Comparison of ENCODE assay signal across 34 cellular contexts in genomic region chr15:50641318-50641717, GRCh38.
"Had no signal": no experiment of that assay in that cellular context is flagged by ENCODE, and none has a peak within 500 bp of the region (broad histone marks: within the 10 kb centered on the region; RNA-seq: fewer than 3 reads in every experiment).

No MANE protein-coding gene starts in this region.

- DNase-seq: activated CD4-positive, alpha-beta T cell treated with anti-CD3 and anti-CD28 coated beads, Interleukin-2, amount 10 ng/mL, durations not matched to agents 7 days and 5 days; activated CD4-positive, CD25-positive, alpha-beta regulatory T cell treated with anti-CD3 and anti-CD28 coated beads, Interleukin-2, amount 50 U/mL, for 72 hours; activated gamma-delta T cell treated with Interleukin-2 at 50 U/mL for 16 hours; activated T-cell treated with anti-CD3 and anti-CD28 coated beads, Interleukin-2, amount 50 U/mL, for 4 hours; adrenal gland; brain microvascular endothelial cell; caudate nucleus; endodermal cell; esophagus squamous epithelium; foreskin melanocyte; kidney glomerular epithelial cell; lower lobe of right lung; mesendoderm; natural killer cell; occipital lobe; psoas muscle; sigmoid colon; small intestine; stimulated activated CD4-positive, alpha-beta T cell treated with anti-CD3 and anti-CD28 coated beads, Interleukin-4, amount 100 ng/mL, for 4 hours; stimulated activated CD8-positive, alpha-beta memory T cell treated with anti-CD3 and anti-CD28 coated beads, Interleukin-4, amount 100 ng/mL, for 48 hours; stomach; T-cell; thyroid gland; upper lobe of left lung; WERI-Rb-1 had no signal

- H3K4me3 Mint-ChIP-seq: activated CD4-positive, alpha-beta T cell treated with anti-CD3 and anti-CD28 coated beads, Interleukin-2, amount 10 ng/mL, durations not matched to agents 7 days and 5 days; activated T-cell treated with anti-CD3 and anti-CD28 coated beads, Interleukin-2, amount 50 U/mL, for 4 hours; activated T-helper 17 cell treated with anti-CD3 and anti-CD28 coated beads, Interleukin-2, amount 50 U/mL, for 72 hours; endodermal cell; natural killer cell; neural progenitor cell; stimulated activated memory B cell treated with anti-CD40 and anti-IgM and Interleukin-4, amounts not matched to agents 10 μg/mL and 1 μg/mL and 100 μg/mL, for 72 hours; T-cell; T-helper 2 cell treated with Interferon-gamma antibody and Interleukin-4, amounts not matched to agents 5 μg/mL and 100 μg/mL, for 36 hours had no signal

- H3K27ac ChIP-seq: adrenal gland, ascending aorta, brain microvascular endothelial cell, esophagus squamous epithelium, lower lobe of right lung, neural progenitor cell, parathyroid adenoma, psoas muscle, sigmoid colon, stomach, thyroid gland, upper lobe of left lung, vagina, WERI-Rb-1 had no signal

- H3K36me3 Mint-ChIP-seq: natural killer cell had no signal

- ATAC-seq: activated naive CD4-positive, alpha-beta T cell treated with anti-CD3 and anti-CD28 coated beads, Interleukin-2, amount 50 U/mL, for 72 hours; activated T-cell treated with anti-CD3 and anti-CD28 coated beads, Interleukin-2, amount 50 U/mL, for 4 hours; activated T-helper 17 cell treated with anti-CD3 and anti-CD28 coated beads, Interleukin-2, amount 50 U/mL, for 72 hours; left lobe of liver; lower lobe of right lung; natural killer cell; psoas muscle; stimulated activated memory B cell treated with anti-CD40 and anti-IgM and Interleukin-4, amounts not matched to agents 10 μg/mL and 1 μg/mL and 100 μg/mL, for 72 hours; T-cell had no signal

- H3K27me3 ChIP-seq: adrenal gland, ascending aorta, brain microvascular endothelial cell, esophagus squamous epithelium, neural progenitor cell, sigmoid colon, stomach, thyroid gland, upper lobe of left lung, vagina had no signal

- H3K4me1 Mint-ChIP-seq: activated CD4-positive, alpha-beta T cell treated with anti-CD3 and anti-CD28 coated beads, Interleukin-2, amount 10 ng/mL, durations not matched to agents 7 days and 5 days; endodermal cell; neural progenitor cell had no signal

- H3K9me3 ChIP-seq: adrenal gland, ascending aorta, esophagus squamous epithelium, lower lobe of right lung, psoas muscle, sigmoid colon, stomach, thyroid gland, upper lobe of left lung, vagina had no signal

- H3K27me3 Mint-ChIP-seq: activated CD4-positive, alpha-beta T cell treated with anti-CD3 and anti-CD28 coated beads, Interleukin-2, amount 10 ng/mL, durations not matched to agents 7 days and 5 days; activated T-helper 17 cell treated with anti-CD3 and anti-CD28 coated beads, Interleukin-2, amount 50 U/mL, for 72 hours; stimulated activated memory B cell treated with anti-CD40 and anti-IgM and Interleukin-4, amounts not matched to agents 10 μg/mL and 1 μg/mL and 100 μg/mL, for 72 hours; T-cell had no signal

- H3K9me3 Mint-ChIP-seq: activated CD4-positive, alpha-beta T cell treated with anti-CD3 and anti-CD28 coated beads, Interleukin-2, amount 10 ng/mL, durations not matched to agents 7 days and 5 days; activated naive CD4-positive, alpha-beta T cell treated with anti-CD3 and anti-CD28 coated beads, Interleukin-2, amount 50 U/mL, for 72 hours; activated T-cell treated with anti-CD3 and anti-CD28 coated beads, Interleukin-2, amount 50 U/mL, for 4 hours; activated T-helper 17 cell treated with anti-CD3 and anti-CD28 coated beads, Interleukin-2, amount 50 U/mL, for 72 hours; endodermal cell; natural killer cell; neural progenitor cell; stimulated activated memory B cell treated with anti-CD40 and anti-IgM and Interleukin-4, amounts not matched to agents 10 μg/mL and 1 μg/mL and 100 μg/mL, for 72 hours; T-cell; T-helper 2 cell treated with Interferon-gamma antibody and Interleukin-4, amounts not matched to agents 5 μg/mL and 100 μg/mL, for 36 hours had no signal

- H3K27ac Mint-ChIP-seq: activated CD4-positive, alpha-beta T cell treated with anti-CD3 and anti-CD28 coated beads, Interleukin-2, amount 10 ng/mL, durations not matched to agents 7 days and 5 days; activated T-helper 17 cell treated with anti-CD3 and anti-CD28 coated beads, Interleukin-2, amount 50 U/mL, for 72 hours; endodermal cell; neural progenitor cell; stimulated activated memory B cell treated with anti-CD40 and anti-IgM and Interleukin-4, amounts not matched to agents 10 μg/mL and 1 μg/mL and 100 μg/mL, for 72 hours; T-cell; T-helper 2 cell treated with Interferon-gamma antibody and Interleukin-4, amounts not matched to agents 5 μg/mL and 100 μg/mL, for 36 hours had no signal
